ENCODE assay signal across 8 cellular contexts in genomic region chr19:13986348-13986904, GRCh38. TPM values are rescaled to one million over a fixed set of nuclear protein-coding genes. Genes with fewer than 3 reads are reported as not detected.
DNase-seq lines count a peak whose midpoint lies in the region; ATAC-seq lines count a peak whose summit lies in the region.

No MANE protein-coding gene starts in this region.

- ATAC-seq in GM18519 (IDR thresholded peaks at IDR 0.05; ENCODE audit: low FRiP score, unreplicated experiment) (peak; percentile 48), HG02938 (IDR thresholded peaks at IDR 0.05; ENCODE audit: unreplicated experiment) (peak; percentile 69)

- H3K79me1 ChIP-seq in mesenchymal stem cell (replicated peaks; ENCODE audit: low read length, poor library complexity, severe bottlenecking) = peaks cover 18% of the 10 kb centered on the region

- H3K27ac ChIP-seq in effector memory CD4-positive, alpha-beta T cell (ENCODE audit: insufficient read depth, low read length, poor library complexity, severe bottlenecking) = peak overlapping the region; percentile 99
- H3K27ac ChIP-seq in mesenchymal stem cell (ENCODE audit: low read length, poor library complexity, severe bottlenecking) = peak overlapping the region; percentile 77

- peak overlapping the region; percentile 44 for H3K4me2 ChIP-seq in mesenchymal stem cell (ENCODE audit: low read length, poor library complexity, severe bottlenecking)

- DNase-seq in NCI-H2196 (lab: John Stamatoyannopoulos, UW; ENCODE audit: unreplicated experiment) (peak; percentile 84), mesenchymal stem cell (peak; percentile 77), dedifferentiated amniotic fluid mesenchymal stem cell (ENCODE audit: extremely low spot score) (no peak)
- peak; percentile 98 for DNase-seq in activated CD4-positive, alpha-beta T cell treated with anti-CD3 and anti-CD28 coated beads, Interleukin-2, amount 50 U/mL, for 4 hours
- DNase-seq in effector memory CD4-positive, alpha-beta T cell = peak; percentile 99
- peak; percentile 97 to 99 for DNase-seq in stimulated activated CD8-positive, alpha-beta memory T cell treated with anti-CD3 and anti-CD28 coated beads, Interleukin-15, amount 100 ng/mL, for 48 hours (ENCODE audit: low read depth in 2 of 2)

- peak overlapping the region; percentile 86 for H4K8ac ChIP-seq in mesenchymal stem cell (ENCODE audit: low read length)

- peak overlapping the region in 1 of 2 experiments; percentile 76 for H3K14ac ChIP-seq in mesenchymal stem cell (ENCODE audit: low read length in 2 of 2)

- H3K4ac ChIP-seq in mesenchymal stem cell (ENCODE audit: low read depth in 1 of 2, low read length in 2 of 2) = peak overlapping the region; percentile 51 to 98

- H3K23ac ChIP-seq in mesenchymal stem cell (ENCODE audit: low read length in 2 of 2) = no peak overlapping the region

- H3K4me1 ChIP-seq in effector memory CD4-positive, alpha-beta T cell (ENCODE audit: control insufficient read depth, insufficient read depth, low read length, poor library complexity, severe bottlenecking) = peaks cover 68% of the 10 kb centered on the region
- H3K4me1 ChIP-seq in mesenchymal stem cell (ENCODE audit: control insufficient read depth, insufficient read depth, low read depth, low read length) = peaks cover 33% of the 10 kb centered on the region

- peak overlapping the region; percentile 81 for H2BK5ac ChIP-seq in mesenchymal stem cell (ENCODE audit: low read depth, low read length, poor library complexity, severe bottlenecking)

- peak overlapping the region; percentile 44 for H3K4me3 ChIP-seq in effector memory CD4-positive, alpha-beta T cell (ENCODE audit: insufficient read depth, low read depth, low read length, poor library complexity, severe bottlenecking)
- peak overlapping the region in 1 of 2 experiments; percentile 44 for H3K4me3 ChIP-seq in mesenchymal stem cell (ENCODE audit: insufficient read depth in 1 of 2, low read depth in 1 of 2, low read length in 2 of 2)

- H2BK120ac ChIP-seq in mesenchymal stem cell (ENCODE audit: low read depth, low read length) = peak overlapping the region; percentile 80

- H2AK5ac ChIP-seq in mesenchymal stem cell (ENCODE audit: low read length, severe bottlenecking) = peak overlapping the region; percentile 62

- peaks cover 3% of the 10 kb centered on the region for H3K36me3 ChIP-seq in effector memory CD4-positive, alpha-beta T cell (ENCODE audit: control insufficient read depth, insufficient read depth, low read length)
- H3K36me3 ChIP-seq in mesenchymal stem cell (ENCODE audit: control insufficient read depth in 1 of 2, insufficient read depth in 2 of 2, low read depth in 1 of 2, low read length in 2 of 2) = peaks cover 6 to 52% of the 10 kb centered on the region in 2 experiments

- H4K91ac ChIP-seq in mesenchymal stem cell (ENCODE audit: low read length) = peak overlapping the region; percentile 86

- no peaks in the 10 kb centered on the region for H3K27me3 ChIP-seq in effector memory CD4-positive, alpha-beta T cell (replicated peaks; ENCODE audit: control insufficient read depth, insufficient read depth, low read length, poor library complexity, severe bottlenecking)
- H3K27me3 ChIP-seq in mesenchymal stem cell (ENCODE audit: control insufficient read depth in 1 of 2, insufficient read depth in 1 of 2, low read length in 2 of 2) = no peaks in the 10 kb centered on the region

- peak overlapping the region; percentile 18 for H2AFZ ChIP-seq in mesenchymal stem cell (ENCODE audit: low read depth, low read length)

- WGBS in mesenchymal stem cell = 31% methylated on average over 19 of the region's 19 CpGs

- H3K9me3 ChIP-seq in effector memory CD4-positive, alpha-beta T cell (ENCODE audit: control insufficient read depth, low read length) = no peaks in the 10 kb centered on the region
- no peaks in the 10 kb centered on the region for H3K9me3 ChIP-seq in mesenchymal stem cell (ENCODE audit: control insufficient read depth, low read length)

- peak overlapping the region; percentile 58 for H3K9ac ChIP-seq in mesenchymal stem cell (ENCODE audit: low read length)

- peak overlapping the region in 1 of 2 experiments; percentile 94 for H2BK12ac ChIP-seq in mesenchymal stem cell (ENCODE audit: low read length in 2 of 2)

- peak overlapping the region; percentile 73 for H2BK15ac ChIP-seq in mesenchymal stem cell (ENCODE audit: low read depth, poor library complexity, severe bottlenecking)

- H3K18ac ChIP-seq in mesenchymal stem cell (ENCODE audit: low read depth in 1 of 2, low read length in 2 of 2) = peak overlapping the region; percentile 89 to 94

RNA-seq across cellular contexts. Expression of gene RFX1, which starts 19.7 kb away (rescaled TPM):
- 6.8 TPM for polyA plus RNA-seq in mesenchymal stem cell (2013, experiment 1 of 2)
- 6.4 TPM for polyA plus RNA-seq in mesenchymal stem cell (2013, experiment 2 of 2)

RNA-seq across cellular contexts. Expression of gene DCAF15, which starts 34.1 kb away (rescaled TPM):
- polyA plus RNA-seq in mesenchymal stem cell (2013, experiment 1 of 2) = 14.8 TPM
- 14.2 TPM for polyA plus RNA-seq in mesenchymal stem cell (2013, experiment 2 of 2)

RNA-seq across cellular contexts. Expression of gene RLN3, which starts 41.5 kb away (rescaled TPM):
- polyA plus RNA-seq in mesenchymal stem cell (2013, experiment 1 of 2) = not detected
- polyA plus RNA-seq in mesenchymal stem cell (2013, experiment 2 of 2) = not detected

RNA-seq across cellular contexts. Expression of gene IL27RA, which starts 45.1 kb away (rescaled TPM):
- polyA plus RNA-seq in mesenchymal stem cell (2013, experiment 1 of 2) = 7.5 TPM
- 7.9 TPM for polyA plus RNA-seq in mesenchymal stem cell (2013, experiment 2 of 2)

RNA-seq across cellular contexts. Expression of gene PODNL1, which starts 48.2 kb away (rescaled TPM):
- 4.7 TPM for polyA plus RNA-seq in mesenchymal stem cell (2013, experiment 1 of 2)
- polyA plus RNA-seq in mesenchymal stem cell (2013, experiment 2 of 2) = 3.7 TPM
